Comparison of ENCODE assay signal across 8 cellular contexts in genomic region chr11:128451651-128452470, GRCh38.
DNase-seq lines count a peak whose midpoint lies in the region; ATAC-seq and TF ChIP-seq lines count a peak whose summit lies in the region.

No MANE protein-coding gene starts in this region.

- peaks cover 36% of the 10 kb centered on the region for H3K4me1 ChIP-seq in OCI-LY3 (ENCODE audit: low read length)
- H3K4me1 ChIP-seq in MM.1S (ENCODE audit: low read length), result peaks cover 43% of the 10 kb centered on the region

- H3K9me3 ChIP-seq in OCI-LY3 (ENCODE audit: insufficient read depth, low read length), result no peaks in the 10 kb centered on the region
- H3K9me3 ChIP-seq in MM.1S (replicated peaks; ENCODE audit: insufficient read depth, low read length), result no peaks in the 10 kb centered on the region

- no peaks in the 10 kb centered on the region for H3F3A ChIP-seq in MM.1S (ENCODE audit: insufficient read depth, low read length)

- H3K27ac ChIP-seq in OCI-LY3 (ENCODE audit: low read length) (peak overlapping the region; percentile 37), MM.1S (ENCODE audit: low read length) (no peak overlapping the region; the same call in 1 of the 2 replicates)

- peaks cover 4% of the 10 kb centered on the region for H3K36me3 ChIP-seq in OCI-LY3 (replicated peaks; ENCODE audit: low read depth, low read length)
- no peaks in the 10 kb centered on the region for H3K36me3 ChIP-seq in MM.1S (replicated peaks; ENCODE audit: insufficient read depth, low read length)

- H3K4me2 ChIP-seq in OCI-LY3 (ENCODE audit: low read length) (peak overlapping the region; percentile 93), MM.1S (ENCODE audit: low read depth, low read length) (no peak overlapping the region)

- H3K79me2 ChIP-seq in OCI-LY3 (ENCODE audit: low read length) (no peaks in the 10 kb centered on the region), MM.1S (ENCODE audit: low read length) (no peaks in the 10 kb centered on the region)

- peak; percentile 95 for DNase-seq in DMS53 treated with DMSO at 0.1 percent for 48 hours (lab: John Stamatoyannopoulos, UW; ENCODE audit: unreplicated experiment)
- peak; percentile 66 for DNase-seq in fibroblast of peridontal ligament (ENCODE audit: extremely low read depth)
- DNase-seq in posterior cingulate gyrus, result peak; percentile 55 to 96 (median 72)
- DNase-seq in NCI-H2227 (lab: John Stamatoyannopoulos, UW; ENCODE audit: unreplicated experiment), result no peak
- no peak for DNase-seq in MM.1S

- H3K4me3 ChIP-seq in OCI-LY3 (ENCODE audit: low read length) (peak overlapping the region; percentile 69), MM.1S (ENCODE audit: low read length) (no peak overlapping the region)

- no peaks in the 10 kb centered on the region for H3K27me3 ChIP-seq in OCI-LY3 (ENCODE audit: low read depth, low read length)
- no peaks in the 10 kb centered on the region for H3K27me3 ChIP-seq in MM.1S (replicated peaks; ENCODE audit: insufficient read depth, low read length)

- no peak for TF ChIP-seq CTCF in OCI-LY3 (IDR thresholded peaks at IDR 0.05; ENCODE audit: low read depth, low read length)
- TF ChIP-seq CTCF in MM.1S (IDR thresholded peaks at IDR 0.05; ENCODE audit: low read length), result no peak

- no peaks in the 10 kb centered on the region for H3K9me2 ChIP-seq in MM.1S (replicated peaks; ENCODE audit: insufficient read depth, low read length)

- ATAC-seq in HG03457 (IDR thresholded peaks at IDR 0.05; ENCODE audit: unreplicated experiment) (no peak), GM21360 (IDR thresholded peaks at IDR 0.05; ENCODE audit: unreplicated experiment) (no peak)

- intact Hi-C loops in posterior cingulate gyrus (cut with DNase I), result no loop called here

- H4K20me1 ChIP-seq in OCI-LY3 (ENCODE audit: insufficient read depth, low read length), result no peaks in the 10 kb centered on the region
- H4K20me1 ChIP-seq in MM.1S (ENCODE audit: insufficient read depth, low read length), result no peaks in the 10 kb centered on the region

- H2AFZ ChIP-seq in OCI-LY3 (ENCODE audit: low read depth, low read length) (peak overlapping the region; percentile 60), MM.1S (ENCODE audit: low read length) (no peak overlapping the region)

- H3K9ac ChIP-seq in OCI-LY3 (ENCODE audit: low read length), result peak overlapping the region; percentile 53
- H3K9ac ChIP-seq in MM.1S (ENCODE audit: low read length), result no peak overlapping the region

Comparison
In these comparisons a context has a peak if more than half of its experiments do, and no peak if none do; other contexts are left out.
1. DNase-seq: peak in DMS53 treated with DMSO at 0.1 percent for 48 hours (single experiment), fibroblast of peridontal ligament (single experiment) and posterior cingulate gyrus (10 of 10); none in NCI-H2227 (single experiment) and MM.1S (single experiment).